In genomic region chr4:186104895-186105720, GRCh38 we compare ENCODE assay signal across 8 cellular contexts. TPM values are rescaled to one million over a fixed set of nuclear protein-coding genes. Genes with fewer than 3 reads are reported as not detected.
DNase-seq lines count a peak whose midpoint lies in the region; ATAC-seq and TF ChIP-seq lines count a peak whose summit lies in the region.

No MANE protein-coding gene starts in this region.

- H4K20me1 ChIP-seq in neural progenitor cell (ENCODE audit: low read depth): no peaks in the 10 kb centered on the region

- peaks cover 40% of the 10 kb centered on the region for H3K27me3 ChIP-seq in neural progenitor cell

- peak overlapping the region; percentile 89 for H3K4me3 Mint-ChIP-seq in neural progenitor cell

- H3K4me3 ChIP-seq in fibroblast of pulmonary artery (replicated peaks; ENCODE audit: low read depth, low read length): peak overlapping the region; percentile 35
- peak overlapping the region; percentile 54 for H3K4me3 ChIP-seq in neural progenitor cell

- peaks cover 8% of the 10 kb centered on the region for H3K4me1 ChIP-seq in neural progenitor cell

- H3K4me1 Mint-ChIP-seq in neural progenitor cell: peaks cover 34% of the 10 kb centered on the region

- H3F3A ChIP-seq in neural progenitor cell (ENCODE audit: low read depth): peaks cover 26% of the 10 kb centered on the region

- no peaks in the 10 kb centered on the region for H3K9me3 ChIP-seq in neural progenitor cell (ENCODE audit: low read depth)

- no peak overlapping the region for H3K27ac Mint-ChIP-seq in neural progenitor cell

- ATAC-seq in HG02610 (IDR thresholded peaks at IDR 0.05; ENCODE audit: unreplicated experiment) (peak; percentile 14), SK-N-SH treated with all-trans-retinoic acid at 6 μM for 48 hours (peak; percentile 72)

- TF ChIP-seq CTCF in fibroblast of pulmonary artery (IDR thresholded peaks at IDR 0.05; ENCODE audit: low read length, missing control alignments) (no peak), neural progenitor cell (IDR thresholded peaks at IDR 0.05) (peak; percentile 19)

- no peaks in the 10 kb centered on the region for H3K9me3 Mint-ChIP-seq in neural progenitor cell

- no peaks in the 10 kb centered on the region for H3K79me2 ChIP-seq in neural progenitor cell (ENCODE audit: low read depth)

- no peak overlapping the region for H3K9ac ChIP-seq in neural progenitor cell

- peak overlapping the region; percentile 81 for H3K4me2 ChIP-seq in neural progenitor cell

- peak overlapping the region; percentile 87 for H2AFZ ChIP-seq in neural progenitor cell (replicated peaks)

- H3K27ac ChIP-seq in neural progenitor cell: no peak overlapping the region

- H3K27me3 Mint-ChIP-seq in neural progenitor cell (ENCODE audit: insufficient read depth, low read depth): peaks cover 22% of the 10 kb centered on the region

- no peaks in the 10 kb centered on the region for H3K36me3 ChIP-seq in neural progenitor cell

- H3K36me3 Mint-ChIP-seq in neural progenitor cell: no peaks in the 10 kb centered on the region

- DNase-seq in NCI-H345 treated with DMSO at 0.1 percent for 48 hours (lab: John Stamatoyannopoulos, UW; ENCODE audit: unreplicated experiment) (peak; percentile 1), NCI-H345 (lab: John Stamatoyannopoulos, UW) (no peak), fibroblast of pulmonary artery (ENCODE audit: low read depth) (no peak), neural progenitor cell (ENCODE audit: low spot score) (peak; percentile 59), NCI-H82 treated with DMSO at 0.1 percent for 48 hours (lab: John Stamatoyannopoulos, UW; ENCODE audit: unreplicated experiment) (no peak), DMS114 treated with DMSO at 0.1 percent for 48 hours (lab: John Stamatoyannopoulos, UW; ENCODE audit: unreplicated experiment) (no peak)

TF ChIP-seq in SK-N-SH treated with all-trans-retinoic acid at 6 μM for 48 hours, 23 proteins besides CTCF, POLR2A, EP300 and RAD21:
- no peak for TF ChIP-seq ZFP30 (CRISPR knock-in tag; IDR thresholded peaks at IDR 0.05)
- TF ChIP-seq PATZ1 (CRISPR knock-in tag; IDR thresholded peaks at IDR 0.05; ENCODE audit: borderline replicate concordance): no peak

RNA-seq across cellular contexts. Expression of gene FAM149A, which starts 0.6 kb away (rescaled TPM):
- 4.6 and 10.4 TPM in 2 replicates for total RNA-seq in neural progenitor cell (ENCODE audit: low replicate concordance)

RNA-seq across cellular contexts. Expression of gene TLR3, which starts 36.2 kb away (rescaled TPM):
- total RNA-seq in neural progenitor cell (ENCODE audit: low replicate concordance): 0.62 and 0.92 TPM in 2 replicates

Comparison
In these comparisons a context has a peak if more than half of its experiments do, and no peak if none do; other contexts are left out.
1. DNase-seq: peak in NCI-H345 treated with DMSO at 0.1 percent for 48 hours (single experiment) and neural progenitor cell (single experiment); none in NCI-H345 (single experiment), fibroblast of pulmonary artery (single experiment), NCI-H82 treated with DMSO at 0.1 percent for 48 hours (single experiment) and DMS114 treated with DMSO at 0.1 percent for 48 hours (single experiment).